ENCODE assay signal across 8 cellular contexts in genomic region chr2:55047677-55048299, GRCh38. TPM values are rescaled to one million over a fixed set of nuclear protein-coding genes. Genes with fewer than 3 reads are reported as not detected.
DNase-seq lines count a peak whose midpoint lies in the region; ATAC-seq and TF ChIP-seq lines count a peak whose summit lies in the region.

No MANE protein-coding gene starts in this region.

- peak overlapping the region; percentile 83 for H3K4me3 Mint-ChIP-seq in stimulated activated naive CD8-positive, alpha-beta T cell treated with anti-CD3 and anti-CD28 coated beads, Interleukin-15, Interleukin-2, amounts not matched to agents 100 ng/mL and 50 ng/mL, for 24 hours

- H3K36me3 ChIP-seq in colonic mucosa, result no peaks in the 10 kb centered on the region

- H3K27ac Mint-ChIP-seq in stimulated activated naive CD8-positive, alpha-beta T cell treated with anti-CD3 and anti-CD28 coated beads, Interleukin-15, Interleukin-2, amounts not matched to agents 100 ng/mL and 50 ng/mL, for 24 hours, result peak overlapping the region; percentile 40

- H3K36me3 Mint-ChIP-seq in stimulated activated naive CD8-positive, alpha-beta T cell treated with anti-CD3 and anti-CD28 coated beads, Interleukin-15, Interleukin-2, amounts not matched to agents 100 ng/mL and 50 ng/mL, for 24 hours (ENCODE audit: low read depth), result peaks cover 4% of the 10 kb centered on the region

- intact Hi-C loops in colonic mucosa (cut with DNase I), result no loop called here

- no peak for ATAC-seq in stimulated activated naive CD8-positive, alpha-beta T cell treated with anti-CD3 and anti-CD28 coated beads, Interleukin-15, Interleukin-2, amounts not matched to agents 100 U/mL and 50 U/mL, for 24 hours
- ATAC-seq in HG03097 (IDR thresholded peaks at IDR 0.05; ENCODE audit: low FRiP score, unreplicated experiment), result no peak
- ATAC-seq in HG02870 (IDR thresholded peaks at IDR 0.05; ENCODE audit: unreplicated experiment), result no peak

- H3K9ac ChIP-seq in colonic mucosa (ENCODE audit: low read depth in 2 of 2, low read length in 2 of 2), result peak overlapping the region in 1 of 2 donors; percentile 77

- peak overlapping the region; percentile 100 for H3K27ac ChIP-seq in colonic mucosa

- TF ChIP-seq CTCF in colonic mucosa (IDR thresholded peaks at IDR 0.05), result no peak

- no peaks in the 10 kb centered on the region for H3K9me3 Mint-ChIP-seq in stimulated activated naive CD8-positive, alpha-beta T cell treated with anti-CD3 and anti-CD28 coated beads, Interleukin-15, Interleukin-2, amounts not matched to agents 100 ng/mL and 50 ng/mL, for 24 hours

- no peaks in the 10 kb centered on the region for H3K9me3 ChIP-seq in colonic mucosa

- peak overlapping the region; percentile 92 for H3K4me3 ChIP-seq in colonic mucosa

- H3K4me1 ChIP-seq in colonic mucosa, result no peaks in the 10 kb centered on the region

- no peaks in the 10 kb centered on the region for H3K27me3 ChIP-seq in colonic mucosa

- DNase-seq in stimulated activated naive CD8-positive, alpha-beta T cell treated with anti-CD3 and anti-CD28 coated beads, Interleukin-15, Interleukin-2, amounts not matched to agents 100 U/mL and 50 U/mL, for 24 hours, result no peak
- DNase-seq in RPMI8226, result peak; percentile 60
- no peak for DNase-seq in colonic mucosa
- peak; percentile 58 for DNase-seq in midbrain (lab: John Stamatoyannopoulos, UW)
- DNase-seq in stimulated activated CD4-positive, alpha-beta T cell treated with anti-CD3 and anti-CD28 coated beads, Interleukin-12 subunit alpha, Interleukin-12 subunit beta, amount 100 ng/mL, for 4 hours, result no peak

- H3K27me3 Mint-ChIP-seq in stimulated activated naive CD8-positive, alpha-beta T cell treated with anti-CD3 and anti-CD28 coated beads, Interleukin-15, Interleukin-2, amounts not matched to agents 100 ng/mL and 50 ng/mL, for 24 hours, result no peaks in the 10 kb centered on the region

- H3K4me1 Mint-ChIP-seq in stimulated activated naive CD8-positive, alpha-beta T cell treated with anti-CD3 and anti-CD28 coated beads, Interleukin-15, Interleukin-2, amounts not matched to agents 100 ng/mL and 50 ng/mL, for 24 hours (ENCODE audit: low read depth), result peaks cover 63% of the 10 kb centered on the region

RNA-seq across cellular contexts. Expression of gene RTN4, which starts 2.5 kb away (rescaled TPM):
- total RNA-seq in colonic mucosa, result 100 to 1,000 TPM; 199 to 280 TPM

Comparison
In these comparisons a context has a peak if more than half of its experiments do, and no peak if none do; other contexts are left out.
1. DNase-seq: peak in RPMI8226 (single experiment) and midbrain (single experiment); none in stimulated activated naive CD8-positive, alpha-beta T cell treated with anti-CD3 and anti-CD28 coated beads, Interleukin-15, Interleukin-2, amounts not matched to agents 100 U/mL and 50 U/mL, for 24 hours (single experiment), colonic mucosa (single experiment) and stimulated activated CD4-positive, alpha-beta T cell treated with anti-CD3 and anti-CD28 coated beads, Interleukin-12 subunit alpha, Interleukin-12 subunit beta, amount 100 ng/mL, for 4 hours (single experiment).